In the genomic region with DNA sequence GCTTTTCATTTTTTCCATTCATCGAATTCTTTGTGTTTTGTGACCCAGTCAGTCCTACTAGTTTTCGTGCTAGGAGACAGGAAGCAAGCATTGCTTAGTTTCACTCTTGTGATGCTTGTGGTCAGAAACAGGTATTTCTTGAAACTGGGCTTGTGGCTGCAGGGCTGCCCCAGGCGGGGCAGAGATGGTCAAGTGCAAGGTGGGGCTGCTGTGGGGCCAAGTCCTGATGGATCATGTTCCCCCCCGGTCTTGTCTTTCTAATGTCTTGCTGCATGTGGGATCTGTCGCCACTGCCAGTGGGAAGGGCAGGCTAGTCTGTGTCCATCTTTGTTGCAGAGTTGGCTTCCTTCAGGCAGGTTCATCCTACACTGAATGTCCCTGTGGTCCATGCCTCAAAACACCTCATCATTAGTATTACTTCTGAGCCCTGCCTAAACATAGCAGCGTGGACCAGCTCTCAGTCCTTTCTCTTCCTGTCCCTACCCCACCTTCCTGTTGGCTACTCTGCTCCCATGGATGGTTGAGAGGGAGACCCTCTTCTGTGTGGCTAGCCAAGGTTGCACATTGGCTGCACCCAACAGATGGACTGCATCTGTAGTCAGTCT, we compare ENCODE assay signal across 7 cellular contexts. TPM values are rescaled to one million over a fixed set of nuclear protein-coding genes. Genes with fewer than 3 reads are reported as not detected.
DNase-seq lines count a peak whose midpoint lies in the region; ATAC-seq, FAIRE-seq and TF ChIP-seq lines count a peak whose summit lies in the region.

No MANE protein-coding gene starts in this region.

- H3K4me1 ChIP-seq in HCT116 (ENCODE audit: control insufficient read depth in 1 of 2, insufficient read depth in 2 of 2, low read length in 2 of 2) (peaks cover 0 to 15% of the 10 kb centered on the region in 2 experiments; a peak in 1 of 4 replicates), Loucy (ENCODE audit: insufficient read depth, low read length, poor library complexity, severe bottlenecking) (peaks cover 51% of the 10 kb centered on the region), GM23248 (ENCODE audit: insufficient read depth) (peaks cover 22% of the 10 kb centered on the region)

- H3K36me3 Mint-ChIP-seq in natural killer cell treated with Interleukin-12 subunit alpha and Interleukin-12 subunit beta and Interleukin-15 and Interleukin-18, amount 100 ng/mL, for 72 hours, result no peaks in the 10 kb centered on the region

- peak; percentile 72 for ATAC-seq in GM19023 (IDR thresholded peaks at IDR 0.05; ENCODE audit: unreplicated experiment)
- ATAC-seq in HCT116, result no peak
- peak; percentile 72 to 75 for ATAC-seq in natural killer cell treated with Interleukin-12 subunit alpha and Interleukin-12 subunit beta and Interleukin-15 and Interleukin-18, amount 100 ng/mL, for 72 hours

- H3K9ac ChIP-seq in HCT116 (ENCODE audit: low read length) (no peak overlapping the region), Loucy (ENCODE audit: low read depth, low read length, poor library complexity, severe bottlenecking) (no peak overlapping the region), GM23248 (no peak overlapping the region)

- no peak overlapping the region for H3K27ac ChIP-seq in HCT116 (ENCODE audit: low read depth, low read length)
- no peak overlapping the region for H3K27ac ChIP-seq in GM23248

- POLR2A ChIA-PET in HCT116 (lab: Charles Lee), result no interaction called here

- H3K4me3 ChIP-seq in HCT116 (replicated peaks in 1 of 2; ENCODE audit: low read depth in 1 of 2, low read length in 2 of 2) (no peak overlapping the region), Loucy (ENCODE audit: low read length, poor library complexity, severe bottlenecking) (no peak overlapping the region), GM23248 (no peak overlapping the region)

- no peak overlapping the region for H2AFZ ChIP-seq in HCT116 (ENCODE audit: low read depth, low read length, poor library complexity, severe bottlenecking)
- no peak overlapping the region for H2AFZ ChIP-seq in Loucy (ENCODE audit: low read length)
- H2AFZ ChIP-seq in GM23248, result no peak overlapping the region

- peak overlapping the region; percentile 94 to 95 for H3K27ac Mint-ChIP-seq in natural killer cell treated with Interleukin-12 subunit alpha and Interleukin-12 subunit beta and Interleukin-15 and Interleukin-18, amount 100 ng/mL, for 72 hours

- BruUV-seq in HCT116 (replicated peaks; lab: Mats Ljungman, UMichigan), result no TSS peak

- H3K36me3 ChIP-seq in HCT116 (ENCODE audit: control insufficient read depth in 1 of 2, insufficient read depth in 2 of 2, low read length in 2 of 2) (no peaks in the 10 kb centered on the region), Loucy (ENCODE audit: insufficient read depth, low read length) (no peaks in the 10 kb centered on the region), GM23248 (ENCODE audit: low read depth) (no peaks in the 10 kb centered on the region)

- H3K9me2 ChIP-seq in HCT116 (ENCODE audit: insufficient read depth) (no peaks in the 10 kb centered on the region), Loucy (replicated peaks; ENCODE audit: low read depth, low read length) (no peaks in the 10 kb centered on the region), GM23248 (ENCODE audit: insufficient read depth) (no peaks in the 10 kb centered on the region)

- H3K9me3 Mint-ChIP-seq in natural killer cell treated with Interleukin-12 subunit alpha and Interleukin-12 subunit beta and Interleukin-15 and Interleukin-18, amount 100 ng/mL, for 72 hours, result no peaks in the 10 kb centered on the region

- DNase-seq in HCT116 (ENCODE audit: low read depth, low spot score) (no peak), COLO829 (ENCODE audit: low spot score) (no peak), frontal cortex (ENCODE audit: low spot score in 2 of 2) (no peak), GM23248 (no peak)
- no peak for DNase-seq in natural killer cell treated with Interleukin-12 subunit alpha and Interleukin-12 subunit beta and Interleukin-15 and Interleukin-18, amount 100 ng/mL, for 72 hours (ENCODE audit: low spot score)

- H3K4me2 ChIP-seq in HCT116 (ENCODE audit: low read length), result peak overlapping the region; percentile 26
- H3K4me2 ChIP-seq in Loucy (ENCODE audit: low read depth, low read length, poor library complexity, severe bottlenecking), result peak overlapping the region; percentile 42
- H3K4me2 ChIP-seq in GM23248 (ENCODE audit: unreplicated experiment), result no peak overlapping the region

- no peak for TF ChIP-seq POLR2A in HCT116 (IDR thresholded peaks at IDR 0.05; ENCODE audit: borderline replicate concordance, extremely low read depth, insufficient read depth, insufficient read length)

- 97 to 100% methylated on average over 6 of the region's 6 CpGs for WGBS in GM23248 (ENCODE audit: low coverage in 1 of 2, low lambda C conversion rate in 2 of 2, missing lambda C conversion rate in 2 of 2), 2 experiments

- CTCF ChIA-PET in HCT116 (lab: Charles Lee), result no interaction called here

- H3K27me3 Mint-ChIP-seq in natural killer cell treated with Interleukin-12 subunit alpha and Interleukin-12 subunit beta and Interleukin-15 and Interleukin-18, amount 100 ng/mL, for 72 hours, result no peaks in the 10 kb centered on the region

- no peaks in the 10 kb centered on the region for H3K27me3 ChIP-seq in HCT116 (ENCODE audit: insufficient read depth, low read length)
- no peaks in the 10 kb centered on the region for H3K27me3 ChIP-seq in Loucy (ENCODE audit: insufficient read depth, low read length, poor library complexity, severe bottlenecking)
- H3K27me3 ChIP-seq in GM23248 (replicated peaks; ENCODE audit: insufficient read depth), result no peaks in the 10 kb centered on the region

- H3K4me3 Mint-ChIP-seq in natural killer cell treated with Interleukin-12 subunit alpha and Interleukin-12 subunit beta and Interleukin-15 and Interleukin-18, amount 100 ng/mL, for 72 hours, result peak overlapping the region; percentile 69

- intact Hi-C loops in HCT116 (cut with micrococcal nuclease), result no loop called here

- peaks cover 2% of the 10 kb centered on the region for H3K79me2 ChIP-seq in HCT116 (ENCODE audit: insufficient read depth, low read length)
- peaks cover 83% of the 10 kb centered on the region for H3K79me2 ChIP-seq in Loucy (ENCODE audit: insufficient read depth, low read length)
- H3K79me2 ChIP-seq in GM23248 (ENCODE audit: insufficient read depth), result peaks cover 47% of the 10 kb centered on the region

- RAD21 ChIA-PET in HCT116 (lab: Charles Lee; ENCODE audit: low non-redundant PET in 1 of 2, low total read pairs in 2 of 2, uncharacterized antibody in 2 of 2, unreplicated experiment in 2 of 2), result no interaction called here

- no peak for TF ChIP-seq RAD21 in HCT116 (IDR thresholded peaks at IDR 0.05; ENCODE audit: low read depth)

- H3F3A ChIP-seq in Loucy (ENCODE audit: low read depth) (no peaks in the 10 kb centered on the region), GM23248 (ENCODE audit: insufficient read depth) (peaks cover 7% of the 10 kb centered on the region; the same call in 1 of the 2 replicates)

- in situ Hi-C loops in GM23248 (cut with MboI), result no loop called here

- H3K4me1 Mint-ChIP-seq in natural killer cell treated with Interleukin-12 subunit alpha and Interleukin-12 subunit beta and Interleukin-15 and Interleukin-18, amount 100 ng/mL, for 72 hours (ENCODE audit: low read depth in 2 of 2), result peaks cover 84 to 99% of the 10 kb centered on the region in 2 donors

- H4K20me1 ChIP-seq in HCT116 (ENCODE audit: insufficient read depth) (no peaks in the 10 kb centered on the region), Loucy (ENCODE audit: insufficient read depth, low read length, poor library complexity, severe bottlenecking) (peaks cover 29% of the 10 kb centered on the region), GM23248 (ENCODE audit: insufficient read depth) (no peaks in the 10 kb centered on the region; the same call in 1 of the 2 replicates)

- FAIRE-seq in frontal cortex (lab: Jason Lieb, UNC), result no peak

- no peaks in the 10 kb centered on the region for H3K9me3 ChIP-seq in HCT116 (ENCODE audit: control insufficient read depth in 1 of 2, insufficient read depth in 1 of 2, low read depth in 1 of 2, low read length in 2 of 2)
- H3K9me3 ChIP-seq in Loucy (ENCODE audit: insufficient read depth, low read depth, low read length), result no peaks in the 10 kb centered on the region
- H3K9me3 ChIP-seq in GM23248 (ENCODE audit: low read depth), result no peaks in the 10 kb centered on the region

- TF ChIP-seq CTCF in HCT116 (IDR thresholded peaks at IDR 0.05 in 2 of 3, conservative IDR thresholded peaks at IDR 0.05 in 1 of 3; ENCODE audit: borderline replicate concordance in 1 of 3, insufficient read depth in 1 of 3, low read depth in 2 of 3, low read length in 2 of 3), result no peak
- TF ChIP-seq CTCF in Loucy (conservative IDR thresholded peaks at IDR 0.05; ENCODE audit: low read length), result no peak

TF ChIP-seq in HCT116, 20 proteins besides CTCF, POLR2A, EP300 and RAD21:
- peak; percentile 40; the same call in 1 of the 2 replicates for TF ChIP-seq SP1 (IDR thresholded peaks at IDR 0.05; ENCODE audit: low read depth)
- TF ChIP-seq, protein P1, sequence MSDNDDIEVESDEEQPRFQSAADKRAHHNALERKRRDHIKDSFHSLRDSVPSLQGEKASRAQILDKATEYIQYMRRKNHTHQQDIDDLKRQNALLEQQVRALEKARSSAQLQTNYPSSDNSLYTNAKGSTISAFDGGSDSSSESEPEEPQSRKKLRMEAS (IDR thresholded peaks at IDR 0.05), result no peak

RNA-seq across cellular contexts. Expression of a gene that starts 38.7 kb away (rescaled TPM):
- total RNA-seq in HCT116 (2021; ENCODE audit: unreplicated experiment) (18.5 TPM), frontal cortex (73.0 TPM)
- 10.7 and 16.0 TPM in 2 replicates for polyA plus RNA-seq in HCT116 (2012)
- 100 to 1,000 TPM in 1 of 2 donors, 10 to 100 TPM in 1; 65.0 to 150 TPM for total RNA-seq in natural killer cell treated with Interleukin-12 subunit alpha and Interleukin-12 subunit beta and Interleukin-15 and Interleukin-18, amount 100 ng/mL, for 72 hours
- 16.0 and 22.8 TPM in 2 replicates for total RNA-seq in GM23248 (2014; rRNA removed; shearing (Covaris generic))
- polyA plus RNA-seq in GM23248 (2016; fragmentation: Nextera tagmentation; extraction: Ambion mirVana), result 8.0 and 9.5 TPM in 2 replicates
